1 cellular context compared by ENCODE assay signal in the genomic region with DNA sequence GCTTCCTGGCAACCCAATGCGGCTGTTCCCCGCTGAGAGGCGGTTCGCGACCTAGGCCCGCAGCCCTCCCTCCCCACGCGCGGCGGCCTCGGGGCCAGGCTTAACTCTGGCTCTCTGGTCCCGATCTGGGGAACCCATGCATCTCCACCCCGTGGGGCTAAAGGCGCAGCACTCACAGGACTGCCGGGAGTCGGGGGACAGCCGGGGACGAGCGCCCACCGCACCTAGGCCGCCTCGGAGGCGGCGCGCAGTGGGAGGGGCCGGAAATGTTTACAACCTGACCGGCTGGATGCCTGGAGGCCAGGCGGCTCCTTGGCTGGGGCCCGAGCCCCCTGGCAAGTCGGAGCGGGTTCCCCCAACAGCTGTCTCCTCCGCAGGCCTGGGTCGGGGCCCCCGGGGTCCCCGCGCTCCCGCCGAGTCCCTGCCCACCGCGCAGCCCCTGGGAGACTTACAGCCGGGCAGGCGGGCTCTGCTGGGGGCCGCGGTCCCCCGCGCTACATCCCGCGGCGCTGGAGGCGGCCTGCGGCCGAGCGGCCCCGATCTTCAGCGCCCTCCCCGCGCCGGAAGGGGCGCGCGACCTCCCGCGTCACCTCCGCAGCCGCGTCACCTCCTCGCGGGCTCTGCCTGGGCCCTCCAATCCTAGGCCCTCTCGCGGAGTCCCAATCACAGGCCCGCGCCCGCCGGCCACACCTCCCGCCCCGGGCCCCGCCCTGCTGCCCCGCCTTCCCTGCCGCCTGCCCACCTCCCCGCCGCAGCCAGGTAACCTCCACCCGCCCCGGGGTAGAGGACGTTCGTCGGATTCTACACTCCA.
TF ChIP-seq lines count a peak whose summit lies in the region.

A gene with protein sequence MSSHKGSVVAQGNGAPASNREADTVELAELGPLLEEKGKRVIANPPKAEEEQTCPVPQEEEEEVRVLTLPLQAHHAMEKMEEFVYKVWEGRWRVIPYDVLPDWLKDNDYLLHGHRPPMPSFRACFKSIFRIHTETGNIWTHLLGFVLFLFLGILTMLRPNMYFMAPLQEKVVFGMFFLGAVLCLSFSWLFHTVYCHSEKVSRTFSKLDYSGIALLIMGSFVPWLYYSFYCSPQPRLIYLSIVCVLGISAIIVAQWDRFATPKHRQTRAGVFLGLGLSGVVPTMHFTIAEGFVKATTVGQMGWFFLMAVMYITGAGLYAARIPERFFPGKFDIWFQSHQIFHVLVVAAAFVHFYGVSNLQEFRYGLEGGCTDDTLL (minus strand): TSS at position 580 of the 811 bp plus-strand sequence. CDS start 7,242 bp downstream, outside the sequence.

TF ChIP-seq in GM12878, 131 proteins besides CTCF, POLR2A, EP300 and RAD21 (continued from another document and continues in another):
- TF ChIP-seq, protein P1, sequence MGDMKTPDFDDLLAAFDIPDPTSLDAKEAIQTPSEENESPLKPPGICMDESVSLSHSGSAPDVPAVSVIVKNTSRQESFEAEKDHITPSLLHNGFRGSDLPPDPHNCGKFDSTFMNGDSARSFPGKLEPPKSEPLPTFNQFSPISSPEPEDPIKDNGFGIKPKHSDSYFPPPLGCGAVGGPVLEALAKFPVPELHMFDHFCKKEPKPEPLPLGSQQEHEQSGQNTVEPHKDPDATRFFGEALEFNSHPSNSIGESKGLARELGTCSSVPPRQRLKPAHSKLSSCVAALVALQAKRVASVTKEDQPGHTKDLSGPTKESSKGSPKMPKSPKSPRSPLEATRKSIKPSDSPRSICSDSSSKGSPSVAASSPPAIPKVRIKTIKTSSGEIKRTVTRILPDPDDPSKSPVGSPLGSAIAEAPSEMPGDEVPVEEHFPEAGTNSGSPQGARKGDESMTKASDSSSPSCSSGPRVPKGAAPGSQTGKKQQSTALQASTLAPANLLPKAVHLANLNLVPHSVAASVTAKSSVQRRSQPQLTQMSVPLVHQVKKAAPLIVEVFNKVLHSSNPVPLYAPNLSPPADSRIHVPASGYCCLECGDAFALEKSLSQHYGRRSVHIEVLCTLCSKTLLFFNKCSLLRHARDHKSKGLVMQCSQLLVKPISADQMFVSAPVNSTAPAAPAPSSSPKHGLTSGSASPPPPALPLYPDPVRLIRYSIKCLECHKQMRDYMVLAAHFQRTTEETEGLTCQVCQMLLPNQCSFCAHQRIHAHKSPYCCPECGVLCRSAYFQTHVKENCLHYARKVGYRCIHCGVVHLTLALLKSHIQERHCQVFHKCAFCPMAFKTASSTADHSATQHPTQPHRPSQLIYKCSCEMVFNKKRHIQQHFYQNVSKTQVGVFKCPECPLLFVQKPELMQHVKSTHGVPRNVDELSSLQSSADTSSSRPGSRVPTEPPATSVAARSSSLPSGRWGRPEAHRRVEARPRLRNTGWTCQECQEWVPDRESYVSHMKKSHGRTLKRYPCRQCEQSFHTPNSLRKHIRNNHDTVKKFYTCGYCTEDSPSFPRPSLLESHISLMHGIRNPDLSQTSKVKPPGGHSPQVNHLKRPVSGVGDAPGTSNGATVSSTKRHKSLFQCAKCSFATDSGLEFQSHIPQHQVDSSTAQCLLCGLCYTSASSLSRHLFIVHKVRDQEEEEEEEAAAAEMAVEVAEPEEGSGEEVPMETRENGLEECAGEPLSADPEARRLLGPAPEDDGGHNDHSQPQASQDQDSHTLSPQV (IDR thresholded peaks at IDR 0.05) = 0 out of 2 replicates have a peak, but pooled peaks have one; percentile 30
- TF ChIP-seq RFX5 (IDR thresholded peaks at IDR 0.05; ENCODE audit: low read depth, low read length) = no peak
- TF ChIP-seq CHD4 (IDR thresholded peaks at IDR 0.05) = no peak
- TF ChIP-seq ZNF622 (IDR thresholded peaks at IDR 0.05) = no peak
- no peak for TF ChIP-seq FOXM1 (IDR thresholded peaks at IDR 0.05; ENCODE audit: low read depth, low read length)
- 0 out of 2 replicates have a peak, but pooled peaks have one; percentile 16 for TF ChIP-seq YY1 (IDR thresholded peaks at IDR 0.05; ENCODE audit: low read depth, low read length)
- TF ChIP-seq, protein P2, sequence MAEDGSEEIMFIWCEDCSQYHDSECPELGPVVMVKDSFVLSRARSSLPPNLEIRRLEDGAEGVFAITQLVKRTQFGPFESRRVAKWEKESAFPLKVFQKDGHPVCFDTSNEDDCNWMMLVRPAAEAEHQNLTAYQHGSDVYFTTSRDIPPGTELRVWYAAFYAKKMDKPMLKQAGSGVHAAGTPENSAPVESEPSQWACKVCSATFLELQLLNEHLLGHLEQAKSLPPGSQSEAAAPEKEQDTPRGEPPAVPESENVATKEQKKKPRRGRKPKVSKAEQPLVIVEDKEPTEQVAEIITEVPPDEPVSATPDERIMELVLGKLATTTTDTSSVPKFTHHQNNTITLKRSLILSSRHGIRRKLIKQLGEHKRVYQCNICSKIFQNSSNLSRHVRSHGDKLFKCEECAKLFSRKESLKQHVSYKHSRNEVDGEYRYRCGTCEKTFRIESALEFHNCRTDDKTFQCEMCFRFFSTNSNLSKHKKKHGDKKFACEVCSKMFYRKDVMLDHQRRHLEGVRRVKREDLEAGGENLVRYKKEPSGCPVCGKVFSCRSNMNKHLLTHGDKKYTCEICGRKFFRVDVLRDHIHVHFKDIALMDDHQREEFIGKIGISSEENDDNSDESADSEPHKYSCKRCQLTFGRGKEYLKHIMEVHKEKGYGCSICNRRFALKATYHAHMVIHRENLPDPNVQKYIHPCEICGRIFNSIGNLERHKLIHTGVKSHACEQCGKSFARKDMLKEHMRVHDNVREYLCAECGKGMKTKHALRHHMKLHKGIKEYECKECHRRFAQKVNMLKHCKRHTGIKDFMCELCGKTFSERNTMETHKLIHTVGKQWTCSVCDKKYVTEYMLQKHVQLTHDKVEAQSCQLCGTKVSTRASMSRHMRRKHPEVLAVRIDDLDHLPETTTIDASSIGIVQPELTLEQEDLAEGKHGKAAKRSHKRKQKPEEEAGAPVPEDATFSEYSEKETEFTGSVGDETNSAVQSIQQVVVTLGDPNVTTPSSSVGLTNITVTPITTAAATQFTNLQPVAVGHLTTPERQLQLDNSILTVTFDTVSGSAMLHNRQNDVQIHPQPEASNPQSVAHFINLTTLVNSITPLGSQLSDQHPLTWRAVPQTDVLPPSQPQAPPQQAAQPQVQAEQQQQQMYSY (CRISPR knock-in tag; IDR thresholded peaks at IDR 0.05) = no peak
- TF ChIP-seq, protein P3, sequence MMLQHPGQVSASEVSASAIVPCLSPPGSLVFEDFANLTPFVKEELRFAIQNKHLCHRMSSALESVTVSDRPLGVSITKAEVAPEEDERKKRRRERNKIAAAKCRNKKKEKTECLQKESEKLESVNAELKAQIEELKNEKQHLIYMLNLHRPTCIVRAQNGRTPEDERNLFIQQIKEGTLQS (IDR thresholded peaks at IDR 0.05; ENCODE audit: borderline replicate concordance, extremely low read depth, low read depth, low read length) = no peak
- TF ChIP-seq SIN3A (IDR thresholded peaks at IDR 0.05; ENCODE audit: low read depth, low read length) = no peak; the same call in 1 of the 2 replicates
- no peak for TF ChIP-seq ZNF274 (IDR thresholded peaks at IDR 0.05; ENCODE audit: insufficient read depth, insufficient read length)
- no peak for TF ChIP-seq SUPT20H (IDR thresholded peaks at IDR 0.05; ENCODE audit: borderline replicate concordance, control insufficient read depth, low read depth, low read length)
- TF ChIP-seq EGR1 (IDR thresholded peaks at IDR 0.05; ENCODE audit: borderline replicate concordance in 1 of 2, low read depth in 2 of 2, low read length in 2 of 2) = no peak
- no peak for TF ChIP-seq JUNB (IDR thresholded peaks at IDR 0.05)
- TF ChIP-seq, protein P4, sequence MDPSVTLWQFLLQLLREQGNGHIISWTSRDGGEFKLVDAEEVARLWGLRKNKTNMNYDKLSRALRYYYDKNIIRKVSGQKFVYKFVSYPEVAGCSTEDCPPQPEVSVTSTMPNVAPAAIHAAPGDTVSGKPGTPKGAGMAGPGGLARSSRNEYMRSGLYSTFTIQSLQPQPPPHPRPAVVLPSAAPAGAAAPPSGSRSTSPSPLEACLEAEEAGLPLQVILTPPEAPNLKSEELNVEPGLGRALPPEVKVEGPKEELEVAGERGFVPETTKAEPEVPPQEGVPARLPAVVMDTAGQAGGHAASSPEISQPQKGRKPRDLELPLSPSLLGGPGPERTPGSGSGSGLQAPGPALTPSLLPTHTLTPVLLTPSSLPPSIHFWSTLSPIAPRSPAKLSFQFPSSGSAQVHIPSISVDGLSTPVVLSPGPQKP (IDR thresholded peaks at IDR 0.05; ENCODE audit: low read depth, low read length) = 0 out of 2 replicates have a peak, but pooled peaks have one; percentile 40
- TF ChIP-seq RELA (IDR thresholded peaks at IDR 0.05; ENCODE audit: borderline replicate concordance, partially characterized antibody) = no peak
- TF ChIP-seq, protein P5, sequence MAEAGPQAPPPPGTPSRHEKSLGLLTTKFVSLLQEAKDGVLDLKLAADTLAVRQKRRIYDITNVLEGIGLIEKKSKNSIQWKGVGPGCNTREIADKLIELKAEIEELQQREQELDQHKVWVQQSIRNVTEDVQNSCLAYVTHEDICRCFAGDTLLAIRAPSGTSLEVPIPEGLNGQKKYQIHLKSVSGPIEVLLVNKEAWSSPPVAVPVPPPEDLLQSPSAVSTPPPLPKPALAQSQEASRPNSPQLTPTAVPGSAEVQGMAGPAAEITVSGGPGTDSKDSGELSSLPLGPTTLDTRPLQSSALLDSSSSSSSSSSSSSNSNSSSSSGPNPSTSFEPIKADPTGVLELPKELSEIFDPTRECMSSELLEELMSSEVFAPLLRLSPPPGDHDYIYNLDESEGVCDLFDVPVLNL (IDR thresholded peaks at IDR 0.05; ENCODE audit: low read depth, low read length) = 0 out of 2 replicates have a peak, but pooled peaks have one; percentile 36
- TF ChIP-seq, protein P6, sequence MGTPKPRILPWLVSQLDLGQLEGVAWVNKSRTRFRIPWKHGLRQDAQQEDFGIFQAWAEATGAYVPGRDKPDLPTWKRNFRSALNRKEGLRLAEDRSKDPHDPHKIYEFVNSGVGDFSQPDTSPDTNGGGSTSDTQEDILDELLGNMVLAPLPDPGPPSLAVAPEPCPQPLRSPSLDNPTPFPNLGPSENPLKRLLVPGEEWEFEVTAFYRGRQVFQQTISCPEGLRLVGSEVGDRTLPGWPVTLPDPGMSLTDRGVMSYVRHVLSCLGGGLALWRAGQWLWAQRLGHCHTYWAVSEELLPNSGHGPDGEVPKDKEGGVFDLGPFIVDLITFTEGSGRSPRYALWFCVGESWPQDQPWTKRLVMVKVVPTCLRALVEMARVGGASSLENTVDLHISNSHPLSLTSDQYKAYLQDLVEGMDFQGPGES (IDR thresholded peaks at IDR 0.05) = no peak
- peak; percentile 74 for TF ChIP-seq GABPA (IDR thresholded peaks at IDR 0.05; ENCODE audit: low read depth)
- peak; percentile 76; the same call in 1 of the 2 replicates for TF ChIP-seq ASH2L (IDR thresholded peaks at IDR 0.05; ENCODE audit: borderline replicate concordance, low read depth)
- no peak for TF ChIP-seq MYB (IDR thresholded peaks at IDR 0.05; ENCODE audit: borderline replicate concordance, low read depth, low read length)
- no peak for TF ChIP-seq RBBP5 (conservative IDR thresholded peaks at IDR 0.05)
- TF ChIP-seq SP1 (IDR thresholded peaks at IDR 0.05; ENCODE audit: low read depth, low read length) = peak; percentile 46
- TF ChIP-seq DPF2 (IDR thresholded peaks at IDR 0.05) = peak; percentile 75; the same call in 1 of the 2 replicates
- 0 out of 2 replicates have a peak, but pooled peaks have one; percentile 57 for TF ChIP-seq SMAD5 (IDR thresholded peaks at IDR 0.05; ENCODE audit: low read depth)
- TF ChIP-seq CREM (IDR thresholded peaks at IDR 0.05; ENCODE audit: low read depth) = peak; percentile 84
- TF ChIP-seq, protein P7, sequence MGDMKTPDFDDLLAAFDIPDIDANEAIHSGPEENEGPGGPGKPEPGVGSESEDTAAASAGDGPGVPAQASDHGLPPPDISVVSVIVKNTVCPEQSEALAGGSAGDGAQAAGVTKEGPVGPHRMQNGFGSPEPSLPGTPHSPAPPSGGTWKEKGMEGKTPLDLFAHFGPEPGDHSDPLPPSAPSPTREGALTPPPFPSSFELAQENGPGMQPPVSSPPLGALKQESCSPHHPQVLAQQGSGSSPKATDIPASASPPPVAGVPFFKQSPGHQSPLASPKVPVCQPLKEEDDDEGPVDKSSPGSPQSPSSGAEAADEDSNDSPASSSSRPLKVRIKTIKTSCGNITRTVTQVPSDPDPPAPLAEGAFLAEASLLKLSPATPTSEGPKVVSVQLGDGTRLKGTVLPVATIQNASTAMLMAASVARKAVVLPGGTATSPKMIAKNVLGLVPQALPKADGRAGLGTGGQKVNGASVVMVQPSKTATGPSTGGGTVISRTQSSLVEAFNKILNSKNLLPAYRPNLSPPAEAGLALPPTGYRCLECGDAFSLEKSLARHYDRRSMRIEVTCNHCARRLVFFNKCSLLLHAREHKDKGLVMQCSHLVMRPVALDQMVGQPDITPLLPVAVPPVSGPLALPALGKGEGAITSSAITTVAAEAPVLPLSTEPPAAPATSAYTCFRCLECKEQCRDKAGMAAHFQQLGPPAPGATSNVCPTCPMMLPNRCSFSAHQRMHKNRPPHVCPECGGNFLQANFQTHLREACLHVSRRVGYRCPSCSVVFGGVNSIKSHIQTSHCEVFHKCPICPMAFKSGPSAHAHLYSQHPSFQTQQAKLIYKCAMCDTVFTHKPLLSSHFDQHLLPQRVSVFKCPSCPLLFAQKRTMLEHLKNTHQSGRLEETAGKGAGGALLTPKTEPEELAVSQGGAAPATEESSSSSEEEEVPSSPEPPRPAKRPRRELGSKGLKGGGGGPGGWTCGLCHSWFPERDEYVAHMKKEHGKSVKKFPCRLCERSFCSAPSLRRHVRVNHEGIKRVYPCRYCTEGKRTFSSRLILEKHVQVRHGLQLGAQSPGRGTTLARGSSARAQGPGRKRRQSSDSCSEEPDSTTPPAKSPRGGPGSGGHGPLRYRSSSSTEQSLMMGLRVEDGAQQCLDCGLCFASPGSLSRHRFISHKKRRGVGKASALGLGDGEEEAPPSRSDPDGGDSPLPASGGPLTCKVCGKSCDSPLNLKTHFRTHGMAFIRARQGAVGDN (IDR thresholded peaks at IDR 0.05) = peak; percentile 66
- no peak for TF ChIP-seq FOS (IDR thresholded peaks at IDR 0.05; ENCODE audit: borderline replicate concordance, extremely low read depth, insufficient read length)
- no peak for TF ChIP-seq CBX5 (IDR thresholded peaks at IDR 0.05; ENCODE audit: low read depth)
- peak; percentile 52; the same call in 1 of the 2 replicates for TF ChIP-seq MXI1 (IDR thresholded peaks at IDR 0.05; ENCODE audit: low read depth, low read length)
- peak; percentile 94 for TF ChIP-seq CREB1 (IDR thresholded peaks at IDR 0.05; ENCODE audit: low read depth)
- peak; percentile 24; the same call in 1 of the 2 replicates for TF ChIP-seq TCF12 (IDR thresholded peaks at IDR 0.05; ENCODE audit: low read depth, low read length)
- TF ChIP-seq, protein P8, sequence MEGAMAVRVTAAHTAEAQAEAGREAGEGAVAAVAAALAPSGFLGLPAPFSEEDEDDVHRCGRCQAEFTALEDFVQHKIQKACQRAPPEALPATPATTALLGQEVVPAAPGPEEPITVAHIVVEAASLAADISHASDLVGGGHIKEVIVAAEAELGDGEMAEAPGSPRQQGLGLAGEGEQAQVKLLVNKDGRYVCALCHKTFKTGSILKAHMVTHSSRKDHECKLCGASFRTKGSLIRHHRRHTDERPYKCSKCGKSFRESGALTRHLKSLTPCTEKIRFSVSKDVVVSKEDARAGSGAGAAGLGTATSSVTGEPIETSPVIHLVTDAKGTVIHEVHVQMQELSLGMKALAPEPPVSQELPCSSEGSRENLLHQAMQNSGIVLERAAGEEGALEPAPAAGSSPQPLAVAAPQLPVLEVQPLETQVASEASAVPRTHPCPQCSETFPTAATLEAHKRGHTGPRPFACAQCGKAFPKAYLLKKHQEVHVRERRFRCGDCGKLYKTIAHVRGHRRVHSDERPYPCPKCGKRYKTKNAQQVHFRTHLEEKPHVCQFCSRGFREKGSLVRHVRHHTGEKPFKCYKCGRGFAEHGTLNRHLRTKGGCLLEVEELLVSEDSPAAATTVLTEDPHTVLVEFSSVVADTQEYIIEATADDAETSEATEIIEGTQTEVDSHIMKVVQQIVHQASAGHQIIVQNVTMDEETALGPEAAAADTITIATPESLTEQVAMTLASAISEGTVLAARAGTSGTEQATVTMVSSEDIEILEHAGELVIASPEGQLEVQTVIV (IDR thresholded peaks at IDR 0.05; ENCODE audit: borderline replicate concordance, partially characterized antibody) = no peak
- TF ChIP-seq NR2C1 (IDR thresholded peaks at IDR 0.05) = peak; percentile 72
- peak; percentile 67; the same call in 1 of the 2 replicates for TF ChIP-seq PML (IDR thresholded peaks at IDR 0.05; ENCODE audit: low read length)
- no peak for TF ChIP-seq JUND (IDR thresholded peaks at IDR 0.05; ENCODE audit: low read depth, low read length)
